10 cellular contexts compared by ENCODE assay signal in the genomic region with DNA sequence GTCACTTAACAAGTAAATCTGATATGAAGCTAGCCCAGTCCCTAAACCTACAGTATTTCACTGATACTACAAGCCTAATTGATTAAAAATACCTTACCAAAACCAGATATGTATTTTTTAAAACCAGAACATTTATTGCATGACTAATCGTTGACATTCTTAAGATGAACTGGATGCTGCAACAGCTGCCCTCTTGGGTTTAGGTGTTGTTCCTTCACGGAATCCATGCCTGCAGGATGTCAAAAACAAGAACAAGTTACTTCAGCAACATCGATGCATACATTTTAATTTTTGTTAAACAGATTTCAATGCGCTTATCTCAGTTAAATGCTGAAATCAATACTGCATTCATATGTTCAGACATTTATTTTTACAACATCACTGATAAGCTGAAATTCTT. TPM values are rescaled to one million over a fixed set of nuclear protein-coding genes. Genes with fewer than 3 reads are reported as not detected.
DNase-seq lines count a peak whose midpoint lies in the region; ATAC-seq and TF ChIP-seq lines count a peak whose summit lies in the region.
"Had no signal": no experiment of that assay in that cellular context is flagged by ENCODE, and none has a peak within 500 bp of the region (broad histone marks: within the 10 kb centered on the region; RNA-seq: fewer than 3 reads in every experiment).

No MANE protein-coding gene starts in this region.

- peaks cover 82% of the 10 kb centered on the region for H3K36me3 Mint-ChIP-seq in activated CD4-positive, alpha-beta T cell treated with anti-CD3 and anti-CD28 coated beads for 36 hours (ENCODE audit: low read depth)
- peaks cover 77% of the 10 kb centered on the region for H3K36me3 Mint-ChIP-seq in central memory CD8-positive, alpha-beta T cell (ENCODE audit: insufficient read depth)
- peaks cover 63% of the 10 kb centered on the region for H3K36me3 Mint-ChIP-seq in neural progenitor cell

- H3K9me3 ChIP-seq in NT2/D1 (ENCODE audit: insufficient read depth, low read length): no peaks in the 10 kb centered on the region
- H3K9me3 ChIP-seq in neural progenitor cell (ENCODE audit: low read depth): no peaks in the 10 kb centered on the region
- H3K9me3 ChIP-seq: vagina had no signal

- H3K4me1 Mint-ChIP-seq in activated CD4-positive, alpha-beta T cell treated with anti-CD3 and anti-CD28 coated beads for 36 hours: peaks cover 60% of the 10 kb centered on the region
- H3K4me1 Mint-ChIP-seq in central memory CD8-positive, alpha-beta T cell: peaks cover 54% of the 10 kb centered on the region
- peaks cover 40% of the 10 kb centered on the region for H3K4me1 Mint-ChIP-seq in neural progenitor cell

- CTCF ChIA-PET in activated CD4-positive, alpha-beta T cell treated with anti-CD3 and anti-CD28 coated beads for 36 hours (lab: Charles Lee): interaction anchor here (0.6 to 1.2 kb wide), 8 partner anchors 16 to 396 kb away, joined by 3 to 4 read pairs (median 4); a partner anchor contains a TSS

- H3K27me3 Mint-ChIP-seq in activated CD4-positive, alpha-beta T cell treated with anti-CD3 and anti-CD28 coated beads for 36 hours: no peaks in the 10 kb centered on the region
- no peaks in the 10 kb centered on the region for H3K27me3 Mint-ChIP-seq in central memory CD8-positive, alpha-beta T cell
- no peaks in the 10 kb centered on the region for H3K27me3 Mint-ChIP-seq in neural progenitor cell (ENCODE audit: insufficient read depth, low read depth)

- H4K20me1 ChIP-seq in neural progenitor cell (ENCODE audit: low read depth): peaks cover 74% of the 10 kb centered on the region

- intact Hi-C loops in activated CD4-positive, alpha-beta T cell treated with anti-CD3 and anti-CD28 coated beads for 36 hours (cut with DNase I, micrococcal nuclease): loop anchor here (1.0 to 10.0 kb wide), 10 partner anchors 19 to 1758 kb away; a partner anchor contains a TSS

- DNase-seq in activated CD4-positive, alpha-beta T cell treated with anti-CD3 and anti-CD28 coated beads for 36 hours: no peak
- DNase-seq in activated CD4-positive, alpha-beta T cell treated with anti-CD3 and anti-CD28 coated beads for 1 hour: no peak
- DNase-seq in NT2/D1 (ENCODE audit: low read depth, low spot score): no peak
- no peak for DNase-seq in central memory CD8-positive, alpha-beta T cell (ENCODE audit: low spot score in 2 of 2)
- DNase-seq in neural progenitor cell (ENCODE audit: low spot score): no peak
- no peak for DNase-seq in stimulated activated CD4-positive, alpha-beta T cell treated with anti-CD3 and anti-CD28 coated beads, Interleukin-2, amount 100 ng/mL, for 24 hours
- DNase-seq in amygdala (lab: John Stamatoyannopoulos, UW): no peak
- DNase-seq in NCI-H128 (lab: John Stamatoyannopoulos, UW; ENCODE audit: unreplicated experiment): no peak
- DNase-seq: NCI-H510A had no signal

- peaks cover 79% of the 10 kb centered on the region for H3K79me2 ChIP-seq in neural progenitor cell (ENCODE audit: low read depth)

- H3K4me3 ChIP-seq in NT2/D1 (ENCODE audit: insufficient read length, low read depth): no peak overlapping the region
- H3K4me3 ChIP-seq in neural progenitor cell: peak overlapping the region; percentile 96

- no peak for TF ChIP-seq CTCF in neural progenitor cell (IDR thresholded peaks at IDR 0.05)

- H3K4me1 ChIP-seq in NT2/D1 (ENCODE audit: insufficient read depth, insufficient read length): no peaks in the 10 kb centered on the region
- H3K4me1 ChIP-seq in neural progenitor cell: peaks cover 23% of the 10 kb centered on the region

- H3K27ac Mint-ChIP-seq in activated CD4-positive, alpha-beta T cell treated with anti-CD3 and anti-CD28 coated beads for 36 hours: peak overlapping the region; percentile 100
- peak overlapping the region; percentile 90 for H3K27ac Mint-ChIP-seq in central memory CD8-positive, alpha-beta T cell (ENCODE audit: low read depth)
- H3K27ac Mint-ChIP-seq in neural progenitor cell: no peak overlapping the region

- ATAC-seq in activated CD4-positive, alpha-beta T cell treated with anti-CD3 and anti-CD28 coated beads for 36 hours: no peak
- no peak for ATAC-seq in central memory CD8-positive, alpha-beta T cell (replicated peaks; ENCODE audit: extremely low read depth, poor library complexity, severe bottlenecking)

- H3K36me3 ChIP-seq in NT2/D1 (ENCODE audit: insufficient read depth, insufficient read length, low read length) (peaks cover 74% of the 10 kb centered on the region), neural progenitor cell (peaks cover 59% of the 10 kb centered on the region)

- H3K27ac ChIP-seq in neural progenitor cell: no peak overlapping the region
- H3K27ac ChIP-seq: vagina had no signal

- H3K27me3 ChIP-seq in NT2/D1 (ENCODE audit: insufficient read depth, insufficient read length) (no peaks in the 10 kb centered on the region), neural progenitor cell (no peaks in the 10 kb centered on the region)
- H3K27me3 ChIP-seq: vagina had no signal

- no peak overlapping the region for H2AFZ ChIP-seq in neural progenitor cell (replicated peaks)

- H3K4me3 Mint-ChIP-seq in activated CD4-positive, alpha-beta T cell treated with anti-CD3 and anti-CD28 coated beads for 36 hours: peak overlapping the region; percentile 99
- H3K4me3 Mint-ChIP-seq in central memory CD8-positive, alpha-beta T cell: peak overlapping the region; percentile 94
- peak overlapping the region; percentile 100 for H3K4me3 Mint-ChIP-seq in neural progenitor cell

- H3F3A ChIP-seq in neural progenitor cell (ENCODE audit: low read depth): peaks cover 88% of the 10 kb centered on the region

- H3K9ac ChIP-seq in NT2/D1 (ENCODE audit: insufficient read length, low read depth) (peak overlapping the region; percentile 98), neural progenitor cell (no peak overlapping the region)

- POLR2A ChIA-PET in activated CD4-positive, alpha-beta T cell treated with anti-CD3 and anti-CD28 coated beads for 36 hours (lab: Charles Lee): interaction anchor here (0.6 to 2.2 kb wide), 4 partner anchors 9 to 63 kb away, joined by 3 to 15 read pairs (median 8); a partner anchor contains a TSS

- peak overlapping the region; percentile 97 for H3K4me2 ChIP-seq in neural progenitor cell

- peaks cover 2% of the 10 kb centered on the region for H3K9me3 Mint-ChIP-seq in activated CD4-positive, alpha-beta T cell treated with anti-CD3 and anti-CD28 coated beads for 36 hours (ENCODE audit: low read depth)
- no peaks in the 10 kb centered on the region for H3K9me3 Mint-ChIP-seq in central memory CD8-positive, alpha-beta T cell
- no peaks in the 10 kb centered on the region for H3K9me3 Mint-ChIP-seq in neural progenitor cell

RNA-seq across cellular contexts. Expression of a gene that starts 2.7 kb away (rescaled TPM):
- total RNA-seq in activated CD4-positive, alpha-beta T cell treated with anti-CD3 and anti-CD28 coated beads for 36 hours: 1,000 to 10,000 TPM; 1,915 to 1,951 TPM
- total RNA-seq in neural progenitor cell (ENCODE audit: low replicate concordance): 96.9 and 235 TPM in 2 replicates

RNA-seq across cellular contexts. Expression of a gene that starts 8.8 kb away (rescaled TPM):
- total RNA-seq in activated CD4-positive, alpha-beta T cell treated with anti-CD3 and anti-CD28 coated beads for 36 hours: 1 to 10 TPM; 1.5 to 1.7 TPM
- 0.09 TPM in 1 of 2 replicates, not detected in the other for total RNA-seq in neural progenitor cell (ENCODE audit: low replicate concordance)

RNA-seq across cellular contexts. Expression of a gene that starts 34.2 kb away (rescaled TPM):
- 10 to 100 TPM; 46.9 to 63.9 TPM for total RNA-seq in activated CD4-positive, alpha-beta T cell treated with anti-CD3 and anti-CD28 coated beads for 36 hours
- total RNA-seq in neural progenitor cell (ENCODE audit: low replicate concordance): 35.5 and 58.5 TPM in 2 replicates
